In genomic region chr9:137156567-137157375, GRCh38 we compare ENCODE assay signal across 8 cellular contexts. TPM values are rescaled to one million over a fixed set of nuclear protein-coding genes. Genes with fewer than 3 reads are reported as not detected.
DNase-seq lines count a peak whose midpoint lies in the region; ATAC-seq and TF ChIP-seq lines count a peak whose summit lies in the region.

No MANE protein-coding gene starts in this region.

- no peaks in the 10 kb centered on the region for H3K4me1 ChIP-seq in right lobe of liver

- no peak overlapping the region for H3K27ac ChIP-seq in right lobe of liver

- ATAC-seq in right lobe of liver (peak; percentile 48 to 68 (median 63)), GM19455 (IDR thresholded peaks at IDR 0.05; ENCODE audit: unreplicated experiment) (no peak)
- ATAC-seq in stimulated activated naive CD8-positive, alpha-beta T cell treated with anti-CD3 and anti-CD28 coated beads, Interleukin-15, Interleukin-2, amounts not matched to agents 100 U/mL and 50 U/mL, for 24 hours = peak; percentile 58

- TF ChIP-seq POLR2A in right lobe of liver (IDR thresholded peaks at IDR 0.05) = no peak

- in situ Hi-C loops in SK-MEL-5 (cut with HindIII; ENCODE audit: low pct_unique_long_range_greater_than_20kb, low sequenced_read_pairs) = no loop called here
- in situ Hi-C loops in astrocyte of the cerebellum (cut with HindIII; ENCODE audit: low sequenced_read_pairs) = no loop called here

- POLR2A ChIA-PET in GM10248 (lab: Yijun Ruan, JAX) = interaction anchor here (1.2 kb wide), 1 partner anchor 84 kb away, joined by 5 read pairs; the partner anchor contains the start of gene TUBB4B

- H3K4me3 ChIP-seq in astrocyte of the cerebellum (ENCODE audit: low read depth, low read length) = peak overlapping the region; percentile 22
- no peak overlapping the region for H3K4me3 ChIP-seq in right lobe of liver

- TF ChIP-seq CTCF in GM10248 (IDR thresholded peaks at IDR 0.05; ENCODE audit: control extremely low read depth, extremely low read depth, low read depth, missing control alignments) (no peak), astrocyte of the cerebellum (IDR thresholded peaks at IDR 0.05; ENCODE audit: low read depth, low read length, missing control alignments) (no peak), right lobe of liver (IDR thresholded peaks at IDR 0.05) (no peak)

- peak; percentile 83 for DNase-seq in GM10248 (ENCODE audit: extremely low spot score)
- DNase-seq in SK-MEL-5 (ENCODE audit: low read depth, low spot score) = peak; percentile 44
- DNase-seq in astrocyte of the cerebellum (ENCODE audit: low read depth) = no peak
- DNase-seq in right lobe of liver = no peak
- peak; percentile 75 for DNase-seq in stimulated activated naive CD8-positive, alpha-beta T cell treated with anti-CD3 and anti-CD28 coated beads, Interleukin-15, Interleukin-2, amounts not matched to agents 100 U/mL and 50 U/mL, for 24 hours
- DNase-seq in cerebellar cortex (ENCODE audit: low spot score) = no peak
- DNase-seq in SHP77 (lab: John Stamatoyannopoulos, UW) = no peak

- WGBS in right lobe of liver (ENCODE audit: insufficient coverage, low coverage, low lambda C conversion rate, missing lambda C conversion rate) = under 1% methylated on average over 17 of the region's 65 CpGs

- H3K36me3 ChIP-seq in right lobe of liver = no peaks in the 10 kb centered on the region

- intact Hi-C loops in right lobe of liver (cut with DNase I) = no loop called here

- peaks cover 0 to 12% of the 10 kb centered on the region in 2 donors for H3K27me3 ChIP-seq in right lobe of liver

- H3K9me3 ChIP-seq in right lobe of liver = no peaks in the 10 kb centered on the region

- CTCF ChIA-PET in GM10248 (lab: Yijun Ruan, JAX) = interaction anchor here (0.6 to 2.2 kb wide), 10 partner anchors 10 to 128 kb away, joined by 3 to 7 read pairs (median 3); partner anchors contain the start of genes ABCA2, ANAPC2, GRIN1 and RNF224

RNA-seq across cellular contexts. Expression of gene LRRC26, which starts 13.1 kb away (rescaled TPM):
- 0.40 TPM in 1 of 2 replicates, not detected in the other for total RNA-seq in SK-MEL-5 (2014; rRNA removed; shearing (Covaris generic))
- polyA plus RNA-seq in SK-MEL-5 (2015; cell fraction: cytosol; rRNA removed) = 0.43 and 0.81 TPM in 2 replicates
- 0.83 TPM in 1 of 2 replicates, not detected in the other for polyA plus RNA-seq in SK-MEL-5 (2015; cell fraction: nucleus; rRNA removed)
- total RNA-seq in right lobe of liver = under 1 TPM in 2 of 6 experiments, not detected in 4; 0.17 to 0.18 TPM

RNA-seq across cellular contexts. Expression of gene TMEM210, which starts 15.1 kb away (rescaled TPM):
- total RNA-seq in SK-MEL-5 (2014; rRNA removed; shearing (Covaris generic)) = not detected in 2 replicates
- polyA plus RNA-seq in SK-MEL-5 (2015; cell fraction: cytosol; rRNA removed) = not detected in 2 replicates
- polyA plus RNA-seq in SK-MEL-5 (2015; cell fraction: nucleus; rRNA removed) = not detected in 2 replicates
- total RNA-seq in right lobe of liver = not detected

RNA-seq across cellular contexts. Expression of gene GRIN1, which starts 17.8 kb away (rescaled TPM):
- 0.05 TPM in 1 of 2 replicates, not detected in the other for total RNA-seq in SK-MEL-5 (2014; rRNA removed; shearing (Covaris generic))
- polyA plus RNA-seq in SK-MEL-5 (2015; cell fraction: cytosol; rRNA removed) = 0.24 and 0.51 TPM in 2 replicates
- polyA plus RNA-seq in SK-MEL-5 (2015; cell fraction: nucleus; rRNA removed) = 0.07 and 0.88 TPM in 2 replicates
- not detected for total RNA-seq in right lobe of liver

RNA-seq across cellular contexts. Expression of gene ANAPC2, which starts 31.6 kb away (rescaled TPM):
- total RNA-seq in SK-MEL-5 (2014; rRNA removed; shearing (Covaris generic)) = 9.0 and 12.0 TPM in 2 replicates
- polyA plus RNA-seq in SK-MEL-5 (2015; cell fraction: cytosol; rRNA removed) = 28.6 and 34.7 TPM in 2 replicates
- polyA plus RNA-seq in SK-MEL-5 (2015; cell fraction: nucleus; rRNA removed) = 228 and 280 TPM in 2 replicates
- 10 to 100 TPM; 16.1 to 36.5 (median 27.9) TPM for total RNA-seq in right lobe of liver

RNA-seq across cellular contexts. Expression of gene SSNA1, which starts 31.7 kb away (rescaled TPM):
- 59.2 and 60.9 TPM in 2 replicates for total RNA-seq in SK-MEL-5 (2014; rRNA removed; shearing (Covaris generic))
- 96.5 and 117 TPM in 2 replicates for polyA plus RNA-seq in SK-MEL-5 (2015; cell fraction: cytosol; rRNA removed)
- 29.2 and 31.6 TPM in 2 replicates for polyA plus RNA-seq in SK-MEL-5 (2015; cell fraction: nucleus; rRNA removed)
- 10 to 100 TPM; 21.5 to 53.3 (median 25.5) TPM for total RNA-seq in right lobe of liver

Comparison
In these comparisons a context has a peak if more than half of its experiments do, and no peak if none do; other contexts are left out.
1. DNase-seq: peak in GM10248 (single experiment), SK-MEL-5 (single experiment) and stimulated activated naive CD8-positive, alpha-beta T cell treated with anti-CD3 and anti-CD28 coated beads, Interleukin-15, Interleukin-2, amounts not matched to agents 100 U/mL and 50 U/mL, for 24 hours (single experiment); none in astrocyte of the cerebellum (single experiment), right lobe of liver (0 of 3), cerebellar cortex (single experiment) and SHP77 (0 of 2).